8 cellular contexts compared by ENCODE assay signal in genomic region chr12:19440019-19440858, GRCh38. TPM values are rescaled to one million over a fixed set of nuclear protein-coding genes. Genes with fewer than 3 reads are reported as not detected.
DNase-seq lines count a peak whose midpoint lies in the region; ATAC-seq, FAIRE-seq and TF ChIP-seq lines count a peak whose summit lies in the region.

No MANE protein-coding gene starts in this region.

- H3K4me1 Mint-ChIP-seq in WTC11: peaks cover 63% of the 10 kb centered on the region

- H3K9me3 Mint-ChIP-seq in WTC11: no peaks in the 10 kb centered on the region

- H3K27ac Mint-ChIP-seq in WTC11: peak overlapping the region; percentile 95

- H3K27me3 ChIP-seq in GM06990 (replicated peaks; ENCODE audit: control insufficient read depth, insufficient read depth, low read length): no peaks in the 10 kb centered on the region
- H3K27me3 ChIP-seq in MG63: no peaks in the 10 kb centered on the region
- no peaks in the 10 kb centered on the region for H3K27me3 ChIP-seq in bronchial epithelial cell (ENCODE audit: control insufficient read depth, insufficient read depth, low read length)

- H3K9me3 ChIP-seq in MG63: no peaks in the 10 kb centered on the region

- ATAC-seq in WTC11: peak; percentile 27

- no peaks in the 10 kb centered on the region; the same call in 1 of the 2 replicates for H3K27me3 Mint-ChIP-seq in WTC11 (ENCODE audit: low read depth)

- TF ChIP-seq CTCF in GM06990 (IDR thresholded peaks at IDR 0.05; ENCODE audit: insufficient read depth, low read length, poor library complexity, severe bottlenecking) (no peak), WTC11 (IDR thresholded peaks at IDR 0.05) (no peak), bronchial epithelial cell (IDR thresholded peaks at IDR 0.05; ENCODE audit: insufficient read depth, low read length, severe bottlenecking) (no peak)

- FAIRE-seq in bronchial epithelial cell (lab: Jason Lieb, UNC): no peak

- H3K4me3 Mint-ChIP-seq in WTC11: peak overlapping the region; percentile 99

- H3K36me3 Mint-ChIP-seq in WTC11: peaks cover 28% of the 10 kb centered on the region

- CTCF ChIA-PET in WTC11 (lab: Charles Lee): no interaction called here

- POLR2A ChIA-PET in WTC11 (lab: Charles Lee): interaction anchor here (1.0 kb wide), 1 partner anchor 29 kb away, joined by 3 read pairs; no protein-coding TSS in a partner anchor

- peaks cover 1% of the 10 kb centered on the region; the same call in 1 of the 2 replicates for H3K36me3 ChIP-seq in GM06990 (ENCODE audit: control insufficient read depth, insufficient read depth, low read length)
- H3K36me3 ChIP-seq in MG63: peaks cover 35% of the 10 kb centered on the region
- H3K36me3 ChIP-seq in bronchial epithelial cell (ENCODE audit: control insufficient read depth, insufficient read depth, low read length): no peaks in the 10 kb centered on the region

- H3K4me3 ChIP-seq in GM06990 (replicated peaks; ENCODE audit: low read depth, low read length): peak overlapping the region; percentile 98
- peak overlapping the region; percentile 93 for H3K4me3 ChIP-seq in MG63
- H3K4me3 ChIP-seq in bronchial epithelial cell (ENCODE audit: low read depth, low read length): peak overlapping the region; percentile 98

- peak; percentile 80 for DNase-seq in GM06990 (ENCODE audit: extremely low read depth, insufficient read length)
- peak; percentile 14 for DNase-seq in H4 (ENCODE audit: low spot score)
- DNase-seq in MG63: peak; percentile 66
- peak; percentile 62 for DNase-seq in WTC11 (ENCODE audit: low spot score)
- peak; percentile 35 for DNase-seq in bronchial epithelial cell (ENCODE audit: low read depth)
- peak; percentile 61 for DNase-seq in iris pigment epithelial cell (ENCODE audit: low read depth)
- DNase-seq in stimulated activated CD4-positive, alpha-beta T cell treated with anti-CD3 and anti-CD28 coated beads, Interleukin-12 subunit alpha, Interleukin-12 subunit beta, amount 100 ng/mL, for 48 hours (ENCODE audit: low read depth in 2 of 3, low spot score in 1 of 3): peak; percentile 33 to 53 (median 43)
- no peak for DNase-seq in SKM-1 (lab: John Stamatoyannopoulos, UW; ENCODE audit: unreplicated experiment)

TF ChIP-seq in WTC11, 78 proteins besides CTCF, POLR2A, EP300 and RAD21 (continues in another document):
- TF ChIP-seq KAT7 (CRISPR knock-in tag; IDR thresholded peaks at IDR 0.05; ENCODE audit: borderline replicate concordance): 0 out of 2 replicates have a peak, but pooled peaks have one; percentile 53
- no peak for TF ChIP-seq GABPB1 (CRISPR knock-in tag; IDR thresholded peaks at IDR 0.05)
- peak; percentile 62; the same call in 1 of the 2 replicates for TF ChIP-seq ETV6 (CRISPR knock-in tag; IDR thresholded peaks at IDR 0.05)
- TF ChIP-seq MAX (CRISPR knock-in tag; IDR thresholded peaks at IDR 0.05): peak; percentile 31; the same call in 1 of the 2 replicates
- no peak for TF ChIP-seq SMAD3 (CRISPR knock-in tag; IDR thresholded peaks at IDR 0.05; ENCODE audit: borderline replicate concordance)
- TF ChIP-seq ZMAT4 (CRISPR knock-in tag; IDR thresholded peaks at IDR 0.05): no peak
- TF ChIP-seq SMAD4 (CRISPR knock-in tag; IDR thresholded peaks at IDR 0.05): no peak
- TF ChIP-seq ATF3 (CRISPR knock-in tag; conservative IDR thresholded peaks at IDR 0.05): no peak
- TF ChIP-seq USF2 (CRISPR knock-in tag; IDR thresholded peaks at IDR 0.05): no peak
- TF ChIP-seq NR2C2 (CRISPR knock-in tag; IDR thresholded peaks at IDR 0.05): no peak
- no peak for TF ChIP-seq USF1 (CRISPR knock-in tag; IDR thresholded peaks at IDR 0.05)
- no peak for TF ChIP-seq ZBTB21 (CRISPR knock-in tag; IDR thresholded peaks at IDR 0.05; ENCODE audit: borderline replicate concordance)
- 0 out of 2 replicates have a peak, but pooled peaks have one; percentile 17 for TF ChIP-seq FOXP4 (CRISPR knock-in tag; IDR thresholded peaks at IDR 0.05)
- TF ChIP-seq STAT6 (CRISPR knock-in tag; conservative IDR thresholded peaks at IDR 0.05; ENCODE audit: low read depth): 0 out of 2 replicates have a peak, but pooled peaks have one; percentile 3
- 0 out of 2 replicates have a peak, but pooled peaks have one; percentile 16 for TF ChIP-seq JUN (CRISPR knock-in tag; IDR thresholded peaks at IDR 0.05)
- TF ChIP-seq E2F5 (CRISPR knock-in tag; IDR thresholded peaks at IDR 0.05): 0 out of 2 replicates have a peak, but pooled peaks have one; percentile 48
- no peak for TF ChIP-seq ESRRA (CRISPR knock-in tag; IDR thresholded peaks at IDR 0.05; ENCODE audit: borderline replicate concordance)
- no peak for TF ChIP-seq RELA (CRISPR knock-in tag; IDR thresholded peaks at IDR 0.05; ENCODE audit: borderline replicate concordance)

RNA-seq across cellular contexts. Expression of gene AEBP2, which starts 0.9 kb away (rescaled TPM):
- 7.4 and 7.7 TPM in 2 replicates for total RNA-seq in H4 (2014; rRNA removed; shearing (Covaris generic))
- total RNA-seq in MG63 (2014; rRNA removed; shearing (Covaris generic); ENCODE audit: low replicate concordance): 13.4 and 21.9 TPM in 2 replicates
- total RNA-seq in WTC11 (2021) (61.9 to 69.9 TPM (median 65.9 TPM) in 3 replicates), bronchial epithelial cell (12.6 and 18.2 TPM in 2 replicates)
